Comparison of ENCODE assay signal across 16 cellular contexts in the genomic region with DNA sequence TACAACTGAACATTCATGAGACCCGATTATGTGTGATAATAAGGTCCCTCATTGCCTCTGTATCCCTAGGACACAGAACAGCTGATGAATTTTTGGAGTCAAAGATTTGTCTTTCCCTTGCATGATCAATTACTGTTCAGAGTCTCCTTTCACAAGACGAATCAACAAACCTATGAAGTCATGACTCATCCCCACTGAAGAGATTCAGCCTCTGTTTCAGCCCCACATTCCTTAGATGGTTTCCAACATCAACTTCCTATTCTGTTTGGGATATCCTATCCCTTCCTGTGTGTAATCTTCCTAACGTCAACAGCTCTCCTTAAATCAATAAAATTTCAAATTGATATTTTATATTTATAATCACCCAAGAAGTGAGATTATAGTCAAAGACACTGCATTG.
DNase-seq lines count a peak whose midpoint lies in the region; ATAC-seq, FAIRE-seq and TF ChIP-seq lines count a peak whose summit lies in the region.
"Had no signal": no experiment of that assay in that cellular context is flagged by ENCODE, and none has a peak within 500 bp of the region (broad histone marks: within the 10 kb centered on the region; RNA-seq: fewer than 3 reads in every experiment).

No MANE protein-coding gene starts in this region.

- WGBS in small intestine, 3 donors: 30 to 39% (median 36%) methylated on average over 3 of the region's 3 CpGs

- no peak overlapping the region for H3K27ac ChIP-seq in small intestine (ENCODE audit: low read depth in 1 of 2, low read length in 1 of 2)
- H3K27ac ChIP-seq: right lobe of liver, WERI-Rb-1 had no signal

- H3K27me3 ChIP-seq in small intestine (ENCODE audit: control insufficient read depth in 2 of 2, insufficient read depth in 2 of 2, low read length in 2 of 2): no peaks in the 10 kb centered on the region
- H3K27me3 ChIP-seq: right lobe of liver had no signal

- no peaks in the 10 kb centered on the region for H3K4me1 ChIP-seq in small intestine (ENCODE audit: control insufficient read depth in 2 of 2, insufficient read depth in 1 of 2, low read depth in 1 of 2, low read length in 1 of 2)
- H3K4me1 ChIP-seq: right lobe of liver had no signal

- no peaks in the 10 kb centered on the region for H3K4me1 Mint-ChIP-seq in natural killer cell treated with Interleukin-12 subunit alpha and Interleukin-12 subunit beta and Interleukin-15 and Interleukin-18, amount 100 ng/mL, for 72 hours (ENCODE audit: low read depth in 2 of 2)
- H3K4me1 Mint-ChIP-seq: immature natural killer cell, naive B cell had no signal

- no peak overlapping the region for H3K27ac Mint-ChIP-seq in natural killer cell treated with Interleukin-12 subunit alpha and Interleukin-12 subunit beta and Interleukin-15 and Interleukin-18, amount 100 ng/mL, for 72 hours
- H3K27ac Mint-ChIP-seq: immature natural killer cell, naive B cell had no signal

- H3K27me3 Mint-ChIP-seq in natural killer cell treated with Interleukin-12 subunit alpha and Interleukin-12 subunit beta and Interleukin-15 and Interleukin-18, amount 100 ng/mL, for 72 hours: no peaks in the 10 kb centered on the region
- H3K27me3 Mint-ChIP-seq: naive B cell had no signal

- no peak for FAIRE-seq in small intestine (lab: Jason Lieb, UNC)

- DNase-seq in GM04504 (ENCODE audit: low read depth): peak; percentile 24
- peak; percentile 26 to 86 for DNase-seq in SW 1271 (lab: John Stamatoyannopoulos, UW)
- DNase-seq in foreskin fibroblast: peak; percentile 1 to 4
- peak; percentile 31 for DNase-seq in skeletal muscle cell (ENCODE audit: low read depth)
- no peak for DNase-seq in NCI-H748 treated with DMSO at 0.1 percent for 48 hours (lab: John Stamatoyannopoulos, UW)
- no peak for DNase-seq in stimulated activated CD8-positive, alpha-beta memory T cell treated with anti-CD3 and anti-CD28 coated beads, Interleukin-4, amount 100 ng/mL, for 48 hours
- DNase-seq in small intestine: no peak
- no peak for DNase-seq in natural killer cell treated with Interleukin-12 subunit alpha and Interleukin-12 subunit beta and Interleukin-15 and Interleukin-18, amount 100 ng/mL, for 72 hours (ENCODE audit: low spot score)
- DNase-seq: aorta, immature natural killer cell, naive B cell, NCI-H1417 treated with DMSO at 0.1 percent for 48 hours, NCI-H774, right lobe of liver, substantia nigra, WERI-Rb-1 had no signal

- no peak overlapping the region for H3K4me3 Mint-ChIP-seq in natural killer cell treated with Interleukin-12 subunit alpha and Interleukin-12 subunit beta and Interleukin-15 and Interleukin-18, amount 100 ng/mL, for 72 hours
- H3K4me3 Mint-ChIP-seq: immature natural killer cell, naive B cell had no signal

- H3K4me3 ChIP-seq in foreskin fibroblast (ENCODE audit: low read depth in 1 of 2, low read length in 2 of 2) (no peak overlapping the region), skeletal muscle cell (ENCODE audit: low read depth, low read length) (no peak overlapping the region), small intestine (ENCODE audit: low read depth in 1 of 2, low read length in 2 of 2) (no peak overlapping the region)
- H3K4me3 ChIP-seq: right lobe of liver had no signal

- no peak for ATAC-seq in natural killer cell treated with Interleukin-12 subunit alpha and Interleukin-12 subunit beta and Interleukin-15 and Interleukin-18, amount 100 ng/mL, for 72 hours

- no peaks in the 10 kb centered on the region for H3K36me3 Mint-ChIP-seq in natural killer cell treated with Interleukin-12 subunit alpha and Interleukin-12 subunit beta and Interleukin-15 and Interleukin-18, amount 100 ng/mL, for 72 hours
- H3K36me3 Mint-ChIP-seq: immature natural killer cell, naive B cell had no signal

- H3K9me3 Mint-ChIP-seq in natural killer cell treated with Interleukin-12 subunit alpha and Interleukin-12 subunit beta and Interleukin-15 and Interleukin-18, amount 100 ng/mL, for 72 hours: peaks cover 11% of the 10 kb centered on the region

- no peaks in the 10 kb centered on the region for H3K9me3 ChIP-seq in small intestine (ENCODE audit: control insufficient read depth, low read depth)
- H3K9me3 ChIP-seq: right lobe of liver had no signal

- no peak for TF ChIP-seq CTCF in foreskin fibroblast (IDR thresholded peaks at IDR 0.05; ENCODE audit: low read depth, low read length)

- H3K36me3 ChIP-seq in small intestine (ENCODE audit: control insufficient read depth in 2 of 2, insufficient read depth in 2 of 2, low read length in 2 of 2): no peaks in the 10 kb centered on the region
- H3K36me3 ChIP-seq: right lobe of liver, WERI-Rb-1 had no signal

Comparison
In these comparisons a context has a peak if more than half of its experiments do, and no peak if none do; other contexts are left out.
1. DNase-seq: peak in GM04504 (single experiment), SW 1271 (2 of 2), foreskin fibroblast (2 of 2) and skeletal muscle cell (single experiment); none in NCI-H748 treated with DMSO at 0.1 percent for 48 hours (single experiment), stimulated activated CD8-positive, alpha-beta memory T cell treated with anti-CD3 and anti-CD28 coated beads, Interleukin-4, amount 100 ng/mL, for 48 hours (single experiment), small intestine (single experiment) and natural killer cell treated with Interleukin-12 subunit alpha and Interleukin-12 subunit beta and Interleukin-15 and Interleukin-18, amount 100 ng/mL, for 72 hours (single experiment).